ENCODE assay signal across 20 cellular contexts in genomic region chr1:208182880-208183279, GRCh38.
DNase-seq lines count a peak whose midpoint lies in the region; ATAC-seq, FAIRE-seq and TF ChIP-seq lines count a peak whose summit lies in the region.
"Had no signal": no experiment of that assay in that cellular context is flagged by ENCODE, and none has a peak within 500 bp of the region (broad histone marks: within the 10 kb centered on the region; RNA-seq: fewer than 3 reads in every experiment).

No MANE protein-coding gene starts in this region.

- H3K9me3 ChIP-seq in astrocyte (ENCODE audit: insufficient read depth, low read depth, low read length) = no peaks in the 10 kb centered on the region
- no peaks in the 10 kb centered on the region for H3K9me3 ChIP-seq in osteoblast (ENCODE audit: low read depth, low read length)
- H3K9me3 ChIP-seq in uterus = no peaks in the 10 kb centered on the region
- H3K9me3 ChIP-seq in H9 (ENCODE audit: control insufficient read depth, low read depth, low read length) = no peaks in the 10 kb centered on the region
- H3K9me3 ChIP-seq: neutrophil, SJCRH30, suprapubic skin had no signal

- no peak overlapping the region for H3K23ac ChIP-seq in H9 (ENCODE audit: insufficient read length, low read depth, low read length)

- H2AFZ ChIP-seq in astrocyte (ENCODE audit: low read depth, low read length) (no peak overlapping the region), osteoblast (ENCODE audit: low read length) (no peak overlapping the region), H9 (ENCODE audit: low read length) (no peak overlapping the region)

- H2BK120ac ChIP-seq in H9 (ENCODE audit: low read depth, low read length, poor library complexity, severe bottlenecking) = no peak overlapping the region

- DNase-seq in astrocyte (ENCODE audit: low read depth) (no peak), left colon (peak in 1 of 2 donors; percentile 61), osteoblast (ENCODE audit: insufficient read length, low spot score, missing footprints) (peak; percentile 51), uterus (no peak), HT-29 (ENCODE audit: low spot score) (no peak), H9 (no peak)
- DNase-seq in activated effector memory CD4-positive, alpha-beta T cell treated with Interleukin-2 at 50 U/mL for 16 hours = no peak
- DNase-seq: activated CD4-positive, alpha-beta T cell treated with anti-CD3 and anti-CD28 coated beads, Interleukin-2, amount 50 U/mL, for 1 hour; CD8-positive, alpha-beta T cell; foreskin melanocyte; NCI-H2029; NCI-H345; NCI-H82; SJCRH30; T-helper 2 cell had no signal

- no peak for FAIRE-seq in astrocyte (lab: Jason Lieb, UNC)
- FAIRE-seq: GM12891 had no signal

- no peaks in the 10 kb centered on the region for H3K27me3 ChIP-seq in astrocyte (ENCODE audit: insufficient read depth, low read length)
- no peaks in the 10 kb centered on the region for H3K27me3 ChIP-seq in osteoblast (ENCODE audit: insufficient read depth, low read length)
- H3K27me3 ChIP-seq in uterus = no peaks in the 10 kb centered on the region
- no peaks in the 10 kb centered on the region for H3K27me3 ChIP-seq in H9 (ENCODE audit: insufficient read depth, low read length)
- H3K27me3 ChIP-seq: SJCRH30, suprapubic skin had no signal

- no peak overlapping the region for H4K5ac ChIP-seq in H9 (ENCODE audit: insufficient read length, low read depth, low read length)

- H2BK12ac ChIP-seq in H9 (ENCODE audit: insufficient read length, low read depth, low read length) = no peak overlapping the region

- H3K79me2 ChIP-seq in astrocyte (ENCODE audit: insufficient read depth, low read length) = no peaks in the 10 kb centered on the region
- H3K79me2 ChIP-seq in osteoblast (ENCODE audit: insufficient read depth, low read length) = no peaks in the 10 kb centered on the region
- no peaks in the 10 kb centered on the region for H3K79me2 ChIP-seq in H9 (ENCODE audit: insufficient read depth, low read length)

- intact Hi-C loops in left colon (cut with DNase I, micrococcal nuclease) (no loop called here), uterus (cut with DNase I; ENCODE audit: low total_unique reads) (no loop called here)

- no peak overlapping the region for H3K14ac ChIP-seq in H9 (ENCODE audit: insufficient read depth, low read length)

- H3K79me1 ChIP-seq in H9 (ENCODE audit: insufficient read depth, low read depth, low read length, poor library complexity, severe bottlenecking) = no peaks in the 10 kb centered on the region

- H4K20me1 ChIP-seq in astrocyte (ENCODE audit: insufficient read depth, low read length) (no peaks in the 10 kb centered on the region), osteoblast (ENCODE audit: insufficient read depth, low read length) (no peaks in the 10 kb centered on the region), H9 (ENCODE audit: control insufficient read depth, insufficient read depth, insufficient read length) (no peaks in the 10 kb centered on the region)

- H2BK20ac ChIP-seq in H9 (ENCODE audit: low read depth, low read length, poor library complexity, severe bottlenecking) = no peak overlapping the region

- no peak overlapping the region for H3K56ac ChIP-seq in H9 (ENCODE audit: insufficient read length, low read depth, low read length)

- peak; percentile 53 for ATAC-seq in left colon
- ATAC-seq: CD8-positive, alpha-beta T cell had no signal

- H3K4me3 ChIP-seq in astrocyte (ENCODE audit: insufficient read depth, low read depth, low read length) (no peak overlapping the region), osteoblast (ENCODE audit: insufficient read depth, low read length) (no peak overlapping the region), uterus (no peak overlapping the region)
- H3K4me3 ChIP-seq: SJCRH30, suprapubic skin had no signal

- no peak overlapping the region for H2BK15ac ChIP-seq in H9 (ENCODE audit: low read depth, low read length)

- H3K27ac ChIP-seq in astrocyte (ENCODE audit: low read depth, low read length) (no peak overlapping the region), osteoblast (ENCODE audit: low read depth, low read length) (no peak overlapping the region), uterus (peak overlapping the region; percentile 63 to 80), H9 (ENCODE audit: insufficient read length, low read depth, low read length) (no peak overlapping the region)
- H3K27ac ChIP-seq: neutrophil, SJCRH30, suprapubic skin, VCaP had no signal

- no peak overlapping the region for H3T11ph ChIP-seq in H9 (ENCODE audit: low read length)

- H4K91ac ChIP-seq in H9 (ENCODE audit: insufficient read length, low read depth, low read length) = no peak overlapping the region

- H3K36me3 Mint-ChIP-seq in astrocyte (ENCODE audit: low read depth, unreplicated experiment) = no peaks in the 10 kb centered on the region
- H3K36me3 Mint-ChIP-seq in H9 (ENCODE audit: insufficient read depth in 1 of 3, low read depth in 3 of 3) = no peaks in the 10 kb centered on the region
- H3K36me3 Mint-ChIP-seq: CD8-positive, alpha-beta T cell had no signal

- TF ChIP-seq CTCF in astrocyte (IDR thresholded peaks at IDR 0.05; ENCODE audit: insufficient read depth, low read depth, low read length) (no peak), osteoblast (IDR thresholded peaks at IDR 0.05; ENCODE audit: extremely low read depth, low read depth, low read length) (no peak), uterus (IDR thresholded peaks at IDR 0.05) (no peak), H9 (conservative IDR thresholded peaks at IDR 0.05) (no peak)

- H3K4me3 Mint-ChIP-seq in astrocyte (ENCODE audit: unreplicated experiment) = no peak overlapping the region
- H3K4me3 Mint-ChIP-seq in H9 = no peak overlapping the region
- H3K4me3 Mint-ChIP-seq: CD8-positive, alpha-beta T cell had no signal

- no peaks in the 10 kb centered on the region for H3K9me3 Mint-ChIP-seq in astrocyte (ENCODE audit: unreplicated experiment)
- H3K9me3 Mint-ChIP-seq in H9 = no peaks in the 10 kb centered on the region
- H3K9me3 Mint-ChIP-seq: activated T-helper 2 cell treated with anti-CD3 and anti-CD28 coated beads, Interferon-gamma antibody, Interleukin-2, Interleukin-4, amounts not matched to agents 10 μg/mL and 5 μg/mL and 100 μg/mL, durations not matched to agents 14 hours and 24 hours and 36 hours; CD8-positive, alpha-beta T cell had no signal

- H2AK5ac ChIP-seq in H9 (ENCODE audit: insufficient read length, low read length) = no peak overlapping the region

- TF ChIP-seq POLR2A in uterus (IDR thresholded peaks at IDR 0.05) = no peak

- H3K27me3 Mint-ChIP-seq in astrocyte (ENCODE audit: low read depth, unreplicated experiment) = peaks cover 9% of the 10 kb centered on the region
- H3K27me3 Mint-ChIP-seq in H9 (ENCODE audit: low read depth) = peaks cover 5% of the 10 kb centered on the region; the same call in 1 of the 2 replicates

- H3K4me1 Mint-ChIP-seq in astrocyte (ENCODE audit: low read depth, unreplicated experiment) (peaks cover 48% of the 10 kb centered on the region), H9 (peaks cover 31 to 50% of the 10 kb centered on the region in 2 experiments)

- H2BK5ac ChIP-seq in H9 (ENCODE audit: insufficient read length, low read length) = no peak overlapping the region

- H3K27ac Mint-ChIP-seq in astrocyte (ENCODE audit: unreplicated experiment) (peak overlapping the region; percentile 26), H9 (no peak overlapping the region; a peak in 1 of 7 replicates)
- H3K27ac Mint-ChIP-seq: activated T-helper 2 cell treated with anti-CD3 and anti-CD28 coated beads, Interferon-gamma antibody, Interleukin-2, Interleukin-4, amounts not matched to agents 10 μg/mL and 5 μg/mL and 100 μg/mL, durations not matched to agents 14 hours and 24 hours and 36 hours; CD8-positive, alpha-beta T cell had no signal

- H3K4me1 ChIP-seq in astrocyte (ENCODE audit: insufficient read depth, low read length) = peaks cover 22% of the 10 kb centered on the region
- H3K4me1 ChIP-seq in osteoblast (ENCODE audit: insufficient read depth, low read length) = peaks cover 36% of the 10 kb centered on the region
- H3K4me1 ChIP-seq in uterus = peaks cover 33 to 54% of the 10 kb centered on the region in 2 donors
- peaks cover under 1% of the 10 kb centered on the region; the same call in 1 of the 2 replicates for H3K4me1 ChIP-seq in H9 (ENCODE audit: insufficient read depth, low read length)

- H3K23me2 ChIP-seq in H9 (ENCODE audit: insufficient read length, low read depth, low read length, poor library complexity, severe bottlenecking) = peaks cover 3% of the 10 kb centered on the region

- no CpG with 5 or more reads among the region's 3 CpGs for WGBS in H9 (ENCODE audit: extremely low coverage, insufficient read length, low lambda C conversion rate)

- H3K4ac ChIP-seq in H9 (ENCODE audit: low read depth, low read length) = no peak overlapping the region

- H3K18ac ChIP-seq in H9 (ENCODE audit: insufficient read length, low read depth, low read length) = no peak overlapping the region

- H4K8ac ChIP-seq in H9 (replicated peaks; ENCODE audit: insufficient read length, low read depth, low read length) = no peak overlapping the region

- no peaks in the 10 kb centered on the region for H3K36me3 ChIP-seq in astrocyte (ENCODE audit: insufficient read depth, low read length)
- no peaks in the 10 kb centered on the region for H3K36me3 ChIP-seq in osteoblast (ENCODE audit: insufficient read depth, low read length)
- no peaks in the 10 kb centered on the region for H3K36me3 ChIP-seq in uterus
- H3K36me3 ChIP-seq: neutrophil, suprapubic skin had no signal

- no peak overlapping the region for H3K4me2 ChIP-seq in astrocyte (ENCODE audit: low read length)
- no peak overlapping the region for H3K4me2 ChIP-seq in osteoblast (ENCODE audit: insufficient read depth, low read length)
- H3K4me2 ChIP-seq in H9 (ENCODE audit: insufficient read depth, insufficient read length, low read length) = no peak overlapping the region

- H3K9ac ChIP-seq in astrocyte (ENCODE audit: low read length) = no peak overlapping the region
- no peak overlapping the region for H3K9ac ChIP-seq in H9 (ENCODE audit: extremely low read depth, insufficient read length, low read length)

Comparison
In these comparisons a context has a peak if more than half of its experiments do, and no peak if none do; other contexts are left out.
1. H3K27ac ChIP-seq: peak in uterus (2 of 2); none in astrocyte (single experiment), osteoblast (single experiment) and H9 (single experiment).